1 cellular context compared by ENCODE assay signal in the genomic region with DNA sequence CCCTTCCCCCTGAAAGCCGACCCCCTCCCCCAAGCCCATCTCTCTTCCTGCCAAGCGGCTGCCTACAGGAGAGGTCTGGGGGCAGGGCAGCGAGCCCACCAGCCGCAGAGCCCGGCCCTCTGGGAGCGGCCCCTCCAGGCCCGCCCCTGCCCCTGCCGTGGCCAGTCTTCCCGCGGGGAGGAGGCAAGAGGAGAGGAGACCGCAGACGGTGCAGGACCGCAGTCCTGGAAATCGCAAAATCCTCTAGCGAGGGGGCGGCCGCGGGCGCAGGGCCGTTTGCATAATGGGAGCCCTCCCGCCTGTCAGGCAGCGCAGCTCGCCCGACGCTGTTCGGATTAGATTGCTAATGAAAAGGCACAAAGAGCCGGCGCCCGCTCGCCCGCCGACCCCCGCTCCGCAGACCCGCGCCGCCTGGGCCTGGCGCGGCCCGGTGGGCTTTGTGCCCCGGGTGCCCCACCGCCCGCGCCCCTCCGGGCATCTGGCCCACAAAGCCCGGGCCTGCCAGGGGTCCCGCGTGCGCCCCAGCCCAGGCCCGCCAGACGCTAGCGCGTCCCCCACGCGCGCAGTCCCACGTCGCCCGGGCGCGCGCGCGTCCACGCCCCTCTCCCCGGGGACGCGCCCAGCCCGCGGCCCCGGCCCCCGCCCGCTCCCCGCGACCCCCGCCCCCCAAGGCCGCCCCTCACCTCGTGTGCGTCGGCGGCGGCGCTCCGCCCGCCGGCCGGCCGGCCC.
TF ChIP-seq lines count a peak whose summit lies in the region.

No MANE protein-coding gene starts in this region.

TF ChIP-seq in K562, 482 proteins besides CTCF, POLR2A, EP300 and RAD21:
- TF ChIP-seq EGR1 (conservative IDR thresholded peaks at IDR 0.05), result peak; percentile 34; the same call in 1 of the 2 replicates
- peak; percentile 50; the same call in 1 of the 2 replicates for TF ChIP-seq SMAD4 (CRISPR knock-in tag; conservative IDR thresholded peaks at IDR 0.05)
- TF ChIP-seq, protein P1, sequence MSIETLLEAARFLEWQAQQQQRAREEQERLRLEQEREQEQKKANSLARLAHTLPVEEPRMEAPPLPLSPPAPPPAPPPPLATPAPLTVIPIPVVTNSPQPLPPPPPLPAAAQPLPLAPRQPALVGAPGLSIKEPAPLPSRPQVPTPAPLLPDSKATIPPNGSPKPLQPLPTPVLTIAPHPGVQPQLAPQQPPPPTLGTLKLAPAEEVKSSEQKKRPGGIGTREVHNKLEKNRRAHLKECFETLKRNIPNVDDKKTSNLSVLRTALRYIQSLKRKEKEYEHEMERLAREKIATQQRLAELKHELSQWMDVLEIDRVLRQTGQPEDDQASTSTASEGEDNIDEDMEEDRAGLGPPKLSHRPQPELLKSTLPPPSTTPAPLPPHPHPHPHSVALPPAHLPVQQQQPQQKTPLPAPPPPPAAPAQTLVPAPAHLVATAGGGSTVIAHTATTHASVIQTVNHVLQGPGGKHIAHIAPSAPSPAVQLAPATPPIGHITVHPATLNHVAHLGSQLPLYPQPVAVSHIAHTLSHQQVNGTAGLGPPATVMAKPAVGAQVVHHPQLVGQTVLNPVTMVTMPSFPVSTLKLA (conservative IDR thresholded peaks at IDR 0.05), result 0 out of 4 replicates have a peak, but pooled peaks of 1 of the 2 experiments have one; percentile 20
- peak; percentile 32; the same call in 1 of the 2 replicates for TF ChIP-seq CXXC5 (CRISPR knock-in tag; IDR thresholded peaks at IDR 0.05)
